ENCODE assay signal across 8 cellular contexts in genomic region chr6:3231213-3232016, GRCh38. TPM values are rescaled to one million over a fixed set of nuclear protein-coding genes. Genes with fewer than 3 reads are reported as not detected.
DNase-seq lines count a peak whose midpoint lies in the region; TF ChIP-seq lines count a peak whose summit lies in the region.

No MANE protein-coding gene starts in this region.

- WGBS in hepatocyte (ENCODE audit: low lambda C conversion rate, missing lambda C conversion rate), result 1% methylated on average over 47 of the region's 50 CpGs

- H3K4me1 ChIP-seq in DOHH2 (ENCODE audit: control insufficient read depth, low read length), result peaks cover 66% of the 10 kb centered on the region
- peaks cover 13 to 46% of the 10 kb centered on the region in 2 donors for H3K4me1 ChIP-seq in ascending aorta
- H3K4me1 ChIP-seq in hepatocyte (ENCODE audit: insufficient read depth), result peaks cover 14% of the 10 kb centered on the region

- peak overlapping the region; percentile 83 for H2AFZ ChIP-seq in hepatocyte

- peak overlapping the region; percentile 7; the same call in 1 of the 2 replicates for H3K4me3 ChIP-seq in DOHH2 (ENCODE audit: low read length)
- H3K4me3 ChIP-seq in ascending aorta, result peak overlapping the region; percentile 58 to 70
- H3K4me3 ChIP-seq in hepatocyte, result peak overlapping the region; percentile 19

- H3K27ac ChIP-seq in DOHH2 (ENCODE audit: low read depth, low read length) (no peak overlapping the region), ascending aorta (peak overlapping the region in 1 of 2 donors; percentile 50), hepatocyte (peak overlapping the region; percentile 94)

- H3K27me3 ChIP-seq in DOHH2 (ENCODE audit: control insufficient read depth, low read length), result peaks cover 78% of the 10 kb centered on the region
- H3K27me3 ChIP-seq in ascending aorta, result peaks cover 20% of the 10 kb centered on the region
- H3K27me3 ChIP-seq in hepatocyte, result peaks cover 56% of the 10 kb centered on the region

- H3K36me3 ChIP-seq in DOHH2 (ENCODE audit: control insufficient read depth, low read length) (no peaks in the 10 kb centered on the region), ascending aorta (no peaks in the 10 kb centered on the region), hepatocyte (replicated peaks; ENCODE audit: insufficient read depth, low read depth) (no peaks in the 10 kb centered on the region)

- H3K4me2 ChIP-seq in DOHH2 (ENCODE audit: low read length), result peak overlapping the region; percentile 10
- H3K4me2 ChIP-seq in hepatocyte, result peak overlapping the region; percentile 81

- no peaks in the 10 kb centered on the region for H3K9me3 ChIP-seq in DOHH2 (ENCODE audit: control insufficient read depth, insufficient read depth, low read length)
- H3K9me3 ChIP-seq in ascending aorta, result no peaks in the 10 kb centered on the region
- no peaks in the 10 kb centered on the region for H3K9me3 ChIP-seq in hepatocyte (ENCODE audit: low read depth)

- H3K79me2 ChIP-seq in DOHH2 (ENCODE audit: control insufficient read depth, low read length), result no peaks in the 10 kb centered on the region
- peaks cover 3% of the 10 kb centered on the region for H3K79me2 ChIP-seq in hepatocyte

- DNase-seq in NCI-H2081 treated with DMSO at 0.1 percent for 48 hours (lab: John Stamatoyannopoulos, UW) (peak; percentile 88), ascending aorta (ENCODE audit: low spot score in 2 of 2) (peak in 1 of 2 donors; percentile 79), hepatocyte (ENCODE audit: low spot score) (peak; percentile 96), posterior cingulate gyrus (peak; percentile 67 to 96 (median 80)), SIG-M5 treated with dmso at 0.1 percent for 504 hours (lab: John Stamatoyannopoulos, UW; ENCODE audit: unreplicated experiment) (no peak), OCI-M1 (lab: John Stamatoyannopoulos, UW) (no peak), RKO (ENCODE audit: low spot score) (no peak)

- TF ChIP-seq CTCF in DOHH2 (IDR thresholded peaks at IDR 0.05; ENCODE audit: low read depth, low read length, poor library complexity, severe bottlenecking) (no peak), ascending aorta (IDR thresholded peaks at IDR 0.05) (no peak), hepatocyte (IDR thresholded peaks at IDR 0.05; ENCODE audit: poor library complexity) (no peak)

- no peaks in the 10 kb centered on the region for H3K9me2 ChIP-seq in DOHH2 (replicated peaks; ENCODE audit: control insufficient read depth, low read length)
- H3K9me2 ChIP-seq in hepatocyte (replicated peaks; ENCODE audit: insufficient read depth), result no peaks in the 10 kb centered on the region

- intact Hi-C loops in ascending aorta (cut with DNase I), result no loop called here
- intact Hi-C loops in posterior cingulate gyrus (cut with DNase I), result loop anchor here (5.0 kb wide), 1 partner anchor 74 kb away; the partner anchor contains the start of gene TUBB2A

- H4K20me1 ChIP-seq in DOHH2 (ENCODE audit: control insufficient read depth, insufficient read depth, low read depth, low read length), result peaks cover 10% of the 10 kb centered on the region; the same call in 1 of the 2 replicates
- H4K20me1 ChIP-seq in hepatocyte (ENCODE audit: insufficient read depth, poor library complexity, severe bottlenecking), result peaks cover 3% of the 10 kb centered on the region

- H3F3A ChIP-seq in DOHH2 (ENCODE audit: control insufficient read depth, insufficient read depth), result peaks cover 5% of the 10 kb centered on the region

RNA-seq across cellular contexts. Expression of gene TUBB2B, which starts 4.0 kb away (rescaled TPM):
- not detected for total RNA-seq in ascending aorta
- total RNA-seq in hepatocyte, result 72.0 and 72.2 TPM in 2 replicates
- 31.2 and 36.4 TPM in 2 replicates for polyA plus RNA-seq in hepatocyte

RNA-seq across cellular contexts. Expression of gene PSMG4, which starts 27.3 kb away (rescaled TPM):
- total RNA-seq in ascending aorta (23.9 TPM), hepatocyte (8.1 and 15.5 TPM in 2 replicates)
- polyA plus RNA-seq in hepatocyte, result 26.4 and 28.1 TPM in 2 replicates

Comparison
In these comparisons a context has a peak if more than half of its experiments do, and no peak if none do; other contexts are left out.
1. H3K4me3 ChIP-seq: peak in every context shown above with its lines; median percentile 64 in ascending aorta; 19 in hepatocyte; 7 in DOHH2.
2. DNase-seq: peak in NCI-H2081 treated with DMSO at 0.1 percent for 48 hours (single experiment), hepatocyte (single experiment) and posterior cingulate gyrus (10 of 10); none in SIG-M5 treated with dmso at 0.1 percent for 504 hours (single experiment), OCI-M1 (single experiment) and RKO (single experiment).
3. RNA of gene TUBB2B, which starts 4.0 kb away (total RNA-seq): 72.0 to 72.2 TPM in hepatocyte; not detected in ascending aorta (single experiment); every median in the first group is over 10 times any median in the second.